10 cellular contexts compared by ENCODE assay signal in the genomic region with DNA sequence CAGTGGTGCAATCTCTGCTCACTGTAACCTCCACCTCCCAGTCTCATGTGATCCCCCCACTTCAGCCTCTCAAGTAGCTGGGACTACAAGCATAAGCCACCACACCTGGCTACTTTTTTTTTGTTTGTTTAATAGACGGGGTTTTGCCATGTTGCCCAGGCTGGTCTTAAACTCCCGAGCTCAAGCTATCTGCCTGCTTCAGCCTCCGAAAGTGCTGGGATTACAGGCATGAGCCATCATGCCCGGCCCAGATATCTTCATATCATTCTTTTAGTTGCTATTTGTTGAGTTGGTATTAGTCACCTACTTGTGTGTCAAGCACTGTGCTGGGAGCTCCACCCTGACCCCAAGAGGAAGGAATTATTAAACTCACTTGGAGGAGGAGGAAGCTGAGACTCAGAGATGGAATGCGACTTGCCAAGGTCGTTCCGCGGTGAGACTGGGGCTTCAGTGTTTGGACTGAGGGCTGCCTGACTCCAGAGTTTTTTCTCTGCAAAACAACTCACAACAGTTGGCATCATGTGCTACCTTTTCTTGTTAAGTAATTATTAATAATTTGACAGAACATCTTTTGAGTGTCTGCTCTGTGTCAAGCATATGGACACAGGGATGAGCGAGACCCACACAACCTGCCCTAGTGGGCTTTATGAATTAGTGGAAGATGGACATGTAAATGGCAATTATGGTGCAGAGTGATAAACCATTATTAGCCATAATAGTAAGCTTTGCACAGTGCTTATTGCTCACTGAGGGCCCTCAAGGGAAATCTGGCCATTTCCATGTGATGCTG.
DNase-seq lines count a peak whose midpoint lies in the region; ATAC-seq and TF ChIP-seq lines count a peak whose summit lies in the region.
"Had no signal": no experiment of that assay in that cellular context is flagged by ENCODE, and none has a peak within 500 bp of the region (broad histone marks: within the 10 kb centered on the region; RNA-seq: fewer than 3 reads in every experiment).

No MANE protein-coding gene starts in this region.

- H3K27ac ChIP-seq in naive thymus-derived CD4-positive, alpha-beta T cell (ENCODE audit: low read depth, low read length): no peak overlapping the region
- H3K27ac ChIP-seq: VCaP had no signal

- ATAC-seq in naive thymus-derived CD4-positive, alpha-beta T cell: no peak

- intact Hi-C loops in naive thymus-derived CD4-positive, alpha-beta T cell (cut with micrococcal nuclease): no loop called here

- H3K27me3 Mint-ChIP-seq in neural crest cell (ENCODE audit: low read depth): peaks cover 45% of the 10 kb centered on the region
- peaks cover 5 to 39% (median 8%) of the 10 kb centered on the region in 5 donors for H3K27me3 Mint-ChIP-seq in naive thymus-derived CD4-positive, alpha-beta T cell

- H3K9me3 ChIP-seq in naive thymus-derived CD4-positive, alpha-beta T cell (ENCODE audit: control insufficient read depth in 2 of 3, low read length in 3 of 3): no peaks in the 10 kb centered on the region

- peaks cover 0 to 4% of the 10 kb centered on the region in 2 donors for H3K27me3 ChIP-seq in naive thymus-derived CD4-positive, alpha-beta T cell (ENCODE audit: control insufficient read depth in 2 of 2, insufficient read depth in 2 of 2, low read length in 2 of 2)

- no peaks in the 10 kb centered on the region for H3K4me1 ChIP-seq in naive thymus-derived CD4-positive, alpha-beta T cell (ENCODE audit: control insufficient read depth in 2 of 2, insufficient read depth in 2 of 2, low read length in 2 of 2)

- POLR2A ChIA-PET in naive thymus-derived CD4-positive, alpha-beta T cell (lab: Charles Lee): no interaction called here

- no peak overlapping the region for H3K4me3 ChIP-seq in epithelial cell of esophagus (ENCODE audit: low read length)
- H3K4me3 ChIP-seq in naive thymus-derived CD4-positive, alpha-beta T cell (ENCODE audit: low read length): no peak overlapping the region

- TF ChIP-seq CTCF in epithelial cell of esophagus (IDR thresholded peaks at IDR 0.05; ENCODE audit: insufficient read depth, low read depth, low read length, missing control alignments): peak; percentile 71
- TF ChIP-seq CTCF in neural crest cell (conservative IDR thresholded peaks at IDR 0.05): peak; percentile 68

- peak overlapping the region; percentile 96 for H3K27ac Mint-ChIP-seq in neural crest cell (ENCODE audit: unreplicated experiment)
- no peak overlapping the region for H3K27ac Mint-ChIP-seq in naive thymus-derived CD4-positive, alpha-beta T cell
- H3K27ac Mint-ChIP-seq: naive B cell had no signal

- CTCF ChIA-PET in naive thymus-derived CD4-positive, alpha-beta T cell (lab: Charles Lee): no interaction called here

- no peaks in the 10 kb centered on the region for H3K36me3 ChIP-seq in naive thymus-derived CD4-positive, alpha-beta T cell (ENCODE audit: control insufficient read depth in 2 of 3, insufficient read depth in 3 of 3, low read length in 3 of 3)

- peaks cover 66% of the 10 kb centered on the region for H3K4me1 Mint-ChIP-seq in neural crest cell
- H3K4me1 Mint-ChIP-seq in naive thymus-derived CD4-positive, alpha-beta T cell: peaks cover 0 to 6% (median 0%) of the 10 kb centered on the region in 7 donors
- H3K4me1 Mint-ChIP-seq: naive B cell had no signal

- H3K4me3 Mint-ChIP-seq in neural crest cell: peak overlapping the region; percentile 41
- H3K4me3 Mint-ChIP-seq in naive thymus-derived CD4-positive, alpha-beta T cell: no peak overlapping the region

- no peaks in the 10 kb centered on the region for H3K36me3 Mint-ChIP-seq in neural crest cell (ENCODE audit: low read depth)
- H3K36me3 Mint-ChIP-seq in naive thymus-derived CD4-positive, alpha-beta T cell: no peaks in the 10 kb centered on the region
- H3K36me3 Mint-ChIP-seq: naive B cell had no signal

- no peaks in the 10 kb centered on the region for H3K9me3 Mint-ChIP-seq in neural crest cell
- peaks cover 0 to 2% (median 0%) of the 10 kb centered on the region in 11 donors for H3K9me3 Mint-ChIP-seq in naive thymus-derived CD4-positive, alpha-beta T cell
- H3K9me3 Mint-ChIP-seq: naive B cell had no signal

- DNase-seq in DMS 273 treated with DMSO at 0.1 percent for 48 hours (lab: John Stamatoyannopoulos, UW) (peak; percentile 9), NCI-H510A treated with DMSO at 0.1 percent for 48 hours (lab: John Stamatoyannopoulos, UW) (peak; percentile 51), epithelial cell of esophagus (ENCODE audit: low read depth) (peak; percentile 96), neural crest cell (ENCODE audit: low read depth, low spot score) (no peak), cerebellum (ENCODE audit: low spot score) (no peak), amygdala (lab: John Stamatoyannopoulos, UW) (no peak), NCI-H187 treated with DMSO at 0.1 percent for 48 hours (lab: John Stamatoyannopoulos, UW) (no peak)
- no peak for DNase-seq in naive thymus-derived CD4-positive, alpha-beta T cell
- DNase-seq: naive B cell had no signal

Comparison
In these comparisons a context has a peak if more than half of its experiments do, and no peak if none do; other contexts are left out.
1. DNase-seq: peak in DMS 273 treated with DMSO at 0.1 percent for 48 hours (single experiment), NCI-H510A treated with DMSO at 0.1 percent for 48 hours (single experiment) and epithelial cell of esophagus (single experiment); none in neural crest cell (single experiment), cerebellum (single experiment), naive thymus-derived CD4-positive, alpha-beta T cell (0 of 9), amygdala (0 of 56) and NCI-H187 treated with DMSO at 0.1 percent for 48 hours (single experiment).